ENCODE assay signal across 1 cellular context in genomic region chr17:40015005-40015997, GRCh38.
TF ChIP-seq lines count a peak whose summit lies in the region.

Gene CSF3 (plus strand): TSS chr17:40015440. CDS start chr17:40015475, 35 bp downstream.

TF ChIP-seq in GM23338, 12 proteins besides CTCF, POLR2A, EP300 and RAD21 (continued from another document):
- no peak for TF ChIP-seq ZNF462 (CRISPR knock-in tag; IDR thresholded peaks at IDR 0.05)
- TF ChIP-seq EZH2 (IDR thresholded peaks at IDR 0.05; ENCODE audit: low read depth, unreplicated experiment) = no peak
- no peak for TF ChIP-seq REST (IDR thresholded peaks at IDR 0.05; ENCODE audit: unreplicated experiment)
- no peak for TF ChIP-seq ZNF331 (CRISPR knock-in tag; IDR thresholded peaks at IDR 0.05; ENCODE audit: low read depth)
- no peak for TF ChIP-seq EZH2phosphoT487 (IDR thresholded peaks at IDR 0.05; ENCODE audit: unreplicated experiment)
- no peak for TF ChIP-seq ETS1 (IDR thresholded peaks at IDR 0.05)
- TF ChIP-seq JUNB (IDR thresholded peaks at IDR 0.05; ENCODE audit: unreplicated experiment) = no peak
- TF ChIP-seq ZNF114 (CRISPR knock-in tag; IDR thresholded peaks at IDR 0.05) = no peak
